ENCODE assay signal across 27 cellular contexts in genomic region chr14:33198684-33199083, GRCh38.
"Had no signal": no experiment of that assay in that cellular context is flagged by ENCODE, and none has a peak within 500 bp of the region (broad histone marks: within the 10 kb centered on the region; RNA-seq: fewer than 3 reads in every experiment).

No MANE protein-coding gene starts in this region.

- H3K79me2 ChIP-seq: parathyroid adenoma had no signal

- H3K36me3 ChIP-seq: ovary, right lobe of liver, sigmoid colon, spleen, suprapubic skin, tibial artery, upper lobe of left lung, vagina had no signal

- H3K4me1 ChIP-seq: parathyroid adenoma, psoas muscle, right lobe of liver, sigmoid colon, spleen, suprapubic skin, testis, tibial artery, upper lobe of left lung, vagina had no signal

- H3K27me3 ChIP-seq: ovary, right lobe of liver, sigmoid colon, spleen, suprapubic skin, testis, tibial artery, upper lobe of left lung, vagina had no signal

- H3K4me3 ChIP-seq: ovary, psoas muscle, right lobe of liver, sigmoid colon, spleen, suprapubic skin, tibial artery, upper lobe of left lung, vagina had no signal

- FAIRE-seq: small intestine, urothelium cell line had no signal

- H2AFZ ChIP-seq: parathyroid adenoma had no signal

- H3K27ac ChIP-seq: ovary, parathyroid adenoma, psoas muscle, right lobe of liver, sigmoid colon, spleen, suprapubic skin, testis, tibial artery, upper lobe of left lung, vagina had no signal

- DNase-seq: nephron progenitor cell; occipital lobe; ovary; sigmoid colon; small intestine; spleen; stimulated activated CD4-positive, alpha-beta T cell treated with anti-CD3 and anti-CD28 coated beads, Interleukin-12 subunit alpha, Interleukin-12 subunit beta, amount 100 ng/mL, for 4 hours; stimulated activated CD4-positive, alpha-beta T cell treated with anti-CD3 and anti-CD28 coated beads, Interleukin-1b, Interleukin-23, amount 100 ng/mL, for 48 hours; stimulated activated CD4-positive, alpha-beta T cell treated with anti-CD3 and anti-CD28 coated beads, Interleukin-4, amount 100 ng/mL, for 1 hour; stimulated activated CD4-positive, alpha-beta T cell treated with anti-CD3 and anti-CD28 coated beads, Interleukin-4, amount 100 ng/mL, for 4 hours; stimulated activated CD8-positive, alpha-beta memory T cell treated with anti-CD3 and anti-CD28 coated beads, Interleukin-4, amount 100 ng/mL, for 48 hours; stimulated activated naive CD4-positive, alpha-beta T cell; stimulated activated naive CD8-positive, alpha-beta T cell treated with anti-CD3 and anti-CD28 coated beads, Interleukin-15, amount 100 ng/mL, for 72 hours; stimulated activated naive CD8-positive, alpha-beta T cell treated with anti-CD3 and anti-CD28 coated beads, Interleukin-15, Interleukin-2, amounts not matched to agents 100 U/mL and 50 U/mL, for 24 hours; substantia nigra; tibial artery; trophoblast cell had no signal

- H3K9me3 ChIP-seq: ovary, psoas muscle, right lobe of liver, sigmoid colon, suprapubic skin, testis, vagina had no signal

- ATAC-seq: naive thymus-derived CD8-positive, alpha-beta T cell; psoas muscle; stimulated activated memory B cell treated with anti-CD40 and anti-IgM and Interleukin-4, amounts not matched to agents 10 μg/mL and 1 μg/mL and 100 μg/mL, for 72 hours; stimulated activated naive CD8-positive, alpha-beta T cell treated with anti-CD3 and anti-CD28 coated beads, Interleukin-15, amount 100 ng/mL, for 72 hours; stimulated activated naive CD8-positive, alpha-beta T cell treated with anti-CD3 and anti-CD28 coated beads, Interleukin-15, Interleukin-2, amounts not matched to agents 100 U/mL and 50 U/mL, for 24 hours had no signal

- H3K9ac ChIP-seq: parathyroid adenoma had no signal
